In the genomic region with DNA sequence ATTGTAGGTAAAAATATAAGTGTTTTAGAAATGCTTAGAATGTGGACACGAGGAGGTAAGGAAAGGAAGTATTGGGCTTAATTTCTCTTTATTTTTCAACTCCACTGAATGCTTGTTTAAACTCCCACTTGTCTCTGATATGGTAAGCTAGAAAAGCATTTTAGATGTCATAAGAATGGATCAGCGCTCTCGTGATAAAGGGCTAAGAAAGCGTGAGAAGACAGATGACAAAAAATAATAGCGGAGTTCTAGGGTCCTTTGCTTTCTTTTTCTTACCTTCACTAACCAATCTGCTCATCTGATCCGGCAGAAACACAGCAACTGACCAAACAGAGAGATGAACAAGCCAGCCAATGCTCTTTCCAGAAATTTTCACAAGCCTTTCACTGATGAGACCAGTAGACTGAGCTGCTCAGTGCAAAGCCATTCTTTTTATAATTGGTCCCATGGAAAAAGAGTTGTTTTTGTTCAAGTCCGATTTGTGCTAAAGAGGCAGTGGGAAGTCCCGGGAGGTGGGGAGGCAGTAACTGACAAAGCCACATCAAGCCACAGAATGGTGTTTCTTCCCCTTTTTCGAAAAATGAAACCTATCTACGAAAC, we compare ENCODE assay signal across 9 cellular contexts. TPM values are rescaled to one million over a fixed set of nuclear protein-coding genes. Genes with fewer than 3 reads are reported as not detected.
DNase-seq lines count a peak whose midpoint lies in the region; ATAC-seq and FAIRE-seq lines count a peak whose summit lies in the region.
"Had no signal": no experiment of that assay in that cellular context is flagged by ENCODE, and none has a peak within 500 bp of the region (broad histone marks: within the 10 kb centered on the region; RNA-seq: fewer than 3 reads in every experiment).

A gene with protein sequence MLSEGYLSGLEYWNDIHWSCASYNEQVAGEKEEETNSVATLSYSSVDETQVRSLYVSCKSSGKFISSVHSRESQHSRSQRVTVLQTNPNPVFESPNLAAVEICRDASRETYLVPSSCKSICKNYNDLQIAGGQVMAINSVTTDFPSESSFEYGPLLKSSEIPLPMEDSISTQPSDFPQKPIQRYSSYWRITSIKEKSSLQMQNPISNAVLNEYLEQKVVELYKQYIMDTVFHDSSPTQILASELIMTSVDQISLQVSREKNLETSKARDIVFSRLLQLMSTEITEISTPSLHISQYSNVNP (minus strand): TSS at position 405 of the 600 bp plus-strand sequence. CDS start 17,411 bp downstream, outside the sequence.

- no peak within 1 kb of the TSS for H3K4me3 ChIP-seq in skeletal muscle tissue (ENCODE audit: low read length in 3 of 3)

- H3K36me3 ChIP-seq in skeletal muscle tissue (ENCODE audit: control insufficient read depth in 3 of 3, insufficient read depth in 3 of 3, low read length in 3 of 3): no peaks in the 10 kb centered on the region

- H3K9ac ChIP-seq in skeletal muscle tissue (ENCODE audit: low read depth in 1 of 3, low read length in 3 of 3): no peak within 1 kb of the TSS
- H3K9ac ChIP-seq: parathyroid adenoma had no signal

- no peaks in the 10 kb centered on the region for H3K9me3 ChIP-seq in skeletal muscle tissue (ENCODE audit: control insufficient read depth in 3 of 3, low read length in 3 of 3)

- no peaks in the 10 kb centered on the region for H3K4me1 ChIP-seq in skeletal muscle tissue (ENCODE audit: control insufficient read depth in 3 of 3, insufficient read depth in 3 of 3, low read length in 3 of 3)
- H3K4me1 ChIP-seq: parathyroid adenoma had no signal

- peak within 1 kb of the TSS; percentile 11 for H3K27ac ChIP-seq in skeletal muscle tissue (ENCODE audit: low read depth, low read length)
- H3K27ac ChIP-seq: parathyroid adenoma had no signal

- no peaks in the 10 kb centered on the region for H3K27me3 ChIP-seq in skeletal muscle tissue (ENCODE audit: control insufficient read depth in 3 of 3, insufficient read depth in 3 of 3, low read length in 3 of 3)

- no peak for FAIRE-seq in RCC 7860 (lab: Jason Lieb, UNC)

- DNase-seq in Daoy (ENCODE audit: low read depth) (peak; percentile 33), RCC 7860 (ENCODE audit: low spot score) (no peak), ureter (ENCODE audit: low spot score) (no peak), amniotic stem cell (lab: John Stamatoyannopoulos, UW) (no peak)
- peak; percentile 3 for DNase-seq in activated CD4-positive, alpha-beta T cell treated with anti-CD3 and anti-CD28 coated beads, Interleukin-2, amount 50 U/mL, for 1 hour

- ATAC-seq in GM19468 (IDR thresholded peaks at IDR 0.05; ENCODE audit: extremely low read depth, unreplicated experiment) (peak; percentile 90), HG03520 (IDR thresholded peaks at IDR 0.05; ENCODE audit: unreplicated experiment) (peak; percentile 79)

RNA-seq across cellular contexts. Expression of the gene that starts here (rescaled TPM):
- not detected in 2 replicates for total RNA-seq in Daoy (2014; rRNA removed; shearing (Covaris generic))
- total RNA-seq in skeletal muscle tissue (0.52 TPM), ureter (0.55 TPM)

Comparison
In these comparisons a context has a peak if more than half of its experiments do, and no peak if none do; other contexts are left out.
1. Peak in DNase-seq in Daoy; RNA of the gene not detected or under 1 TPM.